Comparison of ENCODE assay signal across 26 cellular contexts in genomic region chr1:211652371-211652770, GRCh38. TPM values are rescaled to one million over a fixed set of nuclear protein-coding genes. Genes with fewer than 3 reads are reported as not detected.
A peak's percentile ranks its signal among the peaks of the same experiment; 100 is the strongest.
DNase-seq lines count a peak whose midpoint lies in the region; ATAC-seq, FAIRE-seq and TF ChIP-seq lines count a peak whose summit lies in the region.
"Had no signal": no experiment of that assay in that cellular context is flagged by ENCODE, and none has a peak within 500 bp of the region (broad histone marks: within the 10 kb centered on the region; RNA-seq: fewer than 3 reads in every experiment).

No MANE protein-coding gene starts in this region.

- H3K9me3 ChIP-seq in hepatocyte (ENCODE audit: low read depth) (no peaks in the 10 kb centered on the region), upper lobe of right lung (no peaks in the 10 kb centered on the region)
- H3K9me3 ChIP-seq: A549; BLaER1 treated with 17β-estradiol and CSF1 and Interleukin-3, amounts not matched to agents 10 nM and 100 nM; Caco-2 had no signal

- H3K4me2 ChIP-seq in hepatocyte = no peak overlapping the region

- WGBS in hepatocyte (ENCODE audit: low lambda C conversion rate, missing lambda C conversion rate) = 89% methylated on average over 6 of the region's 6 CpGs

- H3K4me1 ChIP-seq in hepatocyte (ENCODE audit: insufficient read depth) (peaks cover 29% of the 10 kb centered on the region), upper lobe of right lung (no peaks in the 10 kb centered on the region)

- TF ChIP-seq CTCF in hepatocyte (IDR thresholded peaks at IDR 0.05; ENCODE audit: poor library complexity) (no peak), upper lobe of right lung (IDR thresholded peaks at IDR 0.05) (no peak), D721Med (IDR thresholded peaks at IDR 0.05; ENCODE audit: insufficient read depth, missing control alignments) (no peak)

- H4K20me1 ChIP-seq in hepatocyte (ENCODE audit: insufficient read depth, poor library complexity, severe bottlenecking) = no peaks in the 10 kb centered on the region

- peak; percentile 15 for DNase-seq in activated CD8-positive, alpha-beta memory T cell treated with anti-CD3 and anti-CD28 coated beads for 24 hours
- DNase-seq in activated CD8-positive, alpha-beta memory T cell treated with anti-CD3 and anti-CD28 coated beads, Interleukin-2, amount 50 U/mL, for 48 hours = no peak
- DNase-seq in hepatocyte (ENCODE audit: low spot score) (peak; percentile 2), upper lobe of right lung (peak; percentile 40), D721Med (ENCODE audit: insufficient read length, low spot score) (no peak)
- DNase-seq: AML-193; Caco-2; Calu3; CD4-positive, alpha-beta T cell; CD8-positive, alpha-beta T cell; DMS 273 treated with DMSO at 0.1 percent for 48 hours; DMS153; DMS53; DMS79; DND-41; EL; GDM1 had no signal

- H3K4me3 ChIP-seq in hepatocyte (no peak overlapping the region), upper lobe of right lung (no peak overlapping the region)
- H3K4me3 ChIP-seq: A549; BLaER1 treated with 17β-estradiol and CSF1 and Interleukin-3, amounts not matched to agents 10 nM and 100 nM; GM12878 had no signal

- ATAC-seq in upper lobe of right lung (no peak), HG02571 (IDR thresholded peaks at IDR 0.05; ENCODE audit: unreplicated experiment) (no peak)
- ATAC-seq: A549; CD8-positive, alpha-beta T cell; GM12878 had no signal

- H3K36me3 ChIP-seq in hepatocyte (replicated peaks; ENCODE audit: insufficient read depth, low read depth) (no peaks in the 10 kb centered on the region), upper lobe of right lung (no peaks in the 10 kb centered on the region)
- H3K36me3 ChIP-seq: BLaER1 treated with 17β-estradiol and CSF1 and Interleukin-3, amounts not matched to agents 10 nM and 100 nM had no signal

- intact Hi-C loops in upper lobe of right lung (cut with DNase I) = no loop called here

- no peak for FAIRE-seq in D721Med (lab: Jason Lieb, UNC)
- FAIRE-seq: A549, GM12878, GM12892, GM18507 had no signal

- H3K9me2 ChIP-seq in hepatocyte (replicated peaks; ENCODE audit: insufficient read depth) = no peaks in the 10 kb centered on the region

- H3K27me3 ChIP-seq in hepatocyte = no peaks in the 10 kb centered on the region
- no peaks in the 10 kb centered on the region for H3K27me3 ChIP-seq in upper lobe of right lung
- H3K27me3 ChIP-seq: BLaER1 treated with 17β-estradiol and CSF1 and Interleukin-3, amounts not matched to agents 10 nM and 100 nM had no signal

- H3K27ac ChIP-seq in hepatocyte = no peak overlapping the region
- H3K27ac ChIP-seq in upper lobe of right lung = no peak overlapping the region
- H3K27ac ChIP-seq: 22Rv1, C4-2B had no signal

- H3K79me2 ChIP-seq in hepatocyte = no peaks in the 10 kb centered on the region

- no peak overlapping the region for H2AFZ ChIP-seq in hepatocyte

RNA-seq across cellular contexts. Expression of gene NEK2, which starts 23.1 kb away (rescaled TPM):
- 7.1 and 10.6 TPM in 2 replicates for total RNA-seq in hepatocyte
- polyA plus RNA-seq in hepatocyte = 4.9 and 5.3 TPM in 2 replicates
- total RNA-seq in upper lobe of right lung = 0.35 TPM
- total RNA-seq: B cell; CD4-positive, alpha-beta T cell had no signal

Comparison
In these comparisons a context has a peak if more than half of its experiments do, and no peak if none do; other contexts are left out.
1. DNase-seq: peak in activated CD8-positive, alpha-beta memory T cell treated with anti-CD3 and anti-CD28 coated beads for 24 hours (single experiment), hepatocyte (single experiment) and upper lobe of right lung (single experiment); none in activated CD8-positive, alpha-beta memory T cell treated with anti-CD3 and anti-CD28 coated beads, Interleukin-2, amount 50 U/mL, for 48 hours (single experiment) and D721Med (single experiment).